19 cellular contexts compared by ENCODE assay signal in the genomic region with DNA sequence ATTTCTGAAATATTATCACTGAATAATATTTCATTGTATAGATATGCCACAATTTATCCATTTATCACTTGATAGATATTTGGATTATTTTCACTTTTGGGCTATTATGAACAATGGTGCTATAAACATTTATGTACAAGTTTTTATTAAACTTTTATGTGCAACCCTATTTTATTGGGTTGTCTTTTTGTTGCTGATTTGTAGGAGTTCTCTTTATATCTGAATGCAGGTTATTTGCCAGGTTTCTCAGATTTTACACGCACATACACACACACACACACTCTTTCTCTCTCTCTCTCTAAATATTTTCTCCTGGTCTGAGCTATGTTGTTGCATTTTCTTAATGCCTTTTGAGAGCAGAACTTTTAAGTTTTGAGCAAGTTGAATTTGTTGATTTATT. TPM values are rescaled to one million over a fixed set of nuclear protein-coding genes. Genes with fewer than 3 reads are reported as not detected.
DNase-seq lines count a peak whose midpoint lies in the region; ATAC-seq and TF ChIP-seq lines count a peak whose summit lies in the region.
"Had no signal": no experiment of that assay in that cellular context is flagged by ENCODE, and none has a peak within 500 bp of the region (broad histone marks: within the 10 kb centered on the region; RNA-seq: fewer than 3 reads in every experiment).

No MANE protein-coding gene starts in this region.

- no peaks in the 10 kb centered on the region for H3K9me3 ChIP-seq in smooth muscle cell (replicated peaks; ENCODE audit: low read depth)
- H3K9me3 ChIP-seq: ascending aorta, HAP-1, heart left ventricle, left ventricle myocardium inferior had no signal

- H3K4me1 ChIP-seq in smooth muscle cell (ENCODE audit: low read depth), result peaks cover 14% of the 10 kb centered on the region

- H3K9ac ChIP-seq in smooth muscle cell (ENCODE audit: low read depth), result no peak overlapping the region

- ATAC-seq in effector memory CD8-positive, alpha-beta T cell (replicated peaks), result no peak
- ATAC-seq: heart left ventricle, HepG2 had no signal

- H4K20me1 ChIP-seq in smooth muscle cell (ENCODE audit: low read depth), result peaks cover 8% of the 10 kb centered on the region

- no peak for DNase-seq in activated CD4-positive, alpha-beta T cell treated with anti-CD3 and anti-CD28 coated beads, Interleukin-2, amount 10 ng/mL, durations not matched to agents 24 days and 14 days
- no peak for DNase-seq in activated CD4-positive, alpha-beta T cell treated with anti-CD3 and anti-CD28 coated beads, Interleukin-2, amount 50 U/mL, for 48 hours
- DNase-seq in HFFc6 (no peak), smooth muscle cell (lab: John Stamatoyannopoulos, UW; ENCODE audit: unreplicated experiment) (no peak), NCI-H1105 (lab: John Stamatoyannopoulos, UW) (no peak), NCI-H446 treated with DMSO at 0.1 percent for 48 hours (lab: John Stamatoyannopoulos, UW) (no peak), GDM1 (lab: John Stamatoyannopoulos, UW) (no peak)
- no peak for DNase-seq in effector memory CD8-positive, alpha-beta T cell
- DNase-seq: activated CD4-positive, CD25-positive, alpha-beta regulatory T cell treated with anti-CD3 and anti-CD28 coated beads, Interleukin-2, amount 50 U/mL, for 72 hours; activated naive CD4-positive, alpha-beta T cell; cerebellar nuclear complex; effector memory CD4-positive, alpha-beta T cell; heart left ventricle; left ventricle myocardium inferior; NCI-H1436 treated with DMSO at 0.1 percent for 48 hours; NCI-H2171 treated with DMSO at 0.1 percent for 48 hours had no signal

- no peak overlapping the region for H3K4me3 ChIP-seq in smooth muscle cell
- H3K4me3 ChIP-seq: ascending aorta, HAP-1, heart left ventricle, left ventricle myocardium inferior had no signal

- TF ChIP-seq CTCF in HFFc6 (IDR thresholded peaks at IDR 0.05) (no peak), smooth muscle cell (IDR thresholded peaks at IDR 0.05; ENCODE audit: borderline replicate concordance, insufficient read depth, poor library complexity, severe bottlenecking) (no peak)

- peaks cover 28% of the 10 kb centered on the region for H3K4me1 Mint-ChIP-seq in activated CD4-positive, alpha-beta T cell treated with anti-CD3 and anti-CD28 coated beads, Interleukin-2, amount 10 ng/mL, durations not matched to agents 24 days and 14 days
- peaks cover 62% of the 10 kb centered on the region for H3K4me1 Mint-ChIP-seq in HFFc6 (ENCODE audit: low read depth)
- H3K4me1 Mint-ChIP-seq in effector memory CD8-positive, alpha-beta T cell (ENCODE audit: low read depth in 2 of 2), result peaks cover 14 to 37% of the 10 kb centered on the region in 2 donors

- H3K27me3 Mint-ChIP-seq in activated CD4-positive, alpha-beta T cell treated with anti-CD3 and anti-CD28 coated beads, Interleukin-2, amount 10 ng/mL, durations not matched to agents 24 days and 14 days, result no peaks in the 10 kb centered on the region
- H3K27me3 Mint-ChIP-seq in HFFc6 (ENCODE audit: insufficient read depth), result no peaks in the 10 kb centered on the region; the same call in 1 of the 2 replicates
- no peaks in the 10 kb centered on the region for H3K27me3 Mint-ChIP-seq in effector memory CD8-positive, alpha-beta T cell

- H3K27ac Mint-ChIP-seq in activated CD4-positive, alpha-beta T cell treated with anti-CD3 and anti-CD28 coated beads, Interleukin-2, amount 10 ng/mL, durations not matched to agents 24 days and 14 days, result peak overlapping the region; percentile 42
- peak overlapping the region; percentile 71 for H3K27ac Mint-ChIP-seq in HFFc6
- peak overlapping the region; percentile 8 to 73 for H3K27ac Mint-ChIP-seq in effector memory CD8-positive, alpha-beta T cell

- no peak overlapping the region for H3K4me3 Mint-ChIP-seq in activated CD4-positive, alpha-beta T cell treated with anti-CD3 and anti-CD28 coated beads, Interleukin-2, amount 10 ng/mL, durations not matched to agents 24 days and 14 days
- H3K4me3 Mint-ChIP-seq in HFFc6, result peak overlapping the region; percentile 9; the same call in 1 of the 2 replicates
- H3K4me3 Mint-ChIP-seq in effector memory CD8-positive, alpha-beta T cell, result no peak overlapping the region

- H3K79me2 ChIP-seq in smooth muscle cell (ENCODE audit: low read depth), result peaks cover 69% of the 10 kb centered on the region

- no peak overlapping the region for H2AFZ ChIP-seq in smooth muscle cell (ENCODE audit: low read depth)

- peaks cover 5% of the 10 kb centered on the region for H3K36me3 Mint-ChIP-seq in activated CD4-positive, alpha-beta T cell treated with anti-CD3 and anti-CD28 coated beads, Interleukin-2, amount 10 ng/mL, durations not matched to agents 24 days and 14 days (ENCODE audit: low read depth)
- peaks cover 9% of the 10 kb centered on the region for H3K36me3 Mint-ChIP-seq in HFFc6 (ENCODE audit: low read depth)
- peaks cover 2% of the 10 kb centered on the region for H3K36me3 Mint-ChIP-seq in effector memory CD8-positive, alpha-beta T cell (ENCODE audit: insufficient read depth)

- H3F3A ChIP-seq in smooth muscle cell (ENCODE audit: low read depth), result peaks cover 5% of the 10 kb centered on the region

- no peaks in the 10 kb centered on the region for H3K27me3 ChIP-seq in smooth muscle cell (ENCODE audit: low read depth)
- H3K27me3 ChIP-seq: ascending aorta, heart left ventricle had no signal

- WGBS in smooth muscle cell (ENCODE audit: low lambda C conversion rate), result 96% methylated on average over 1 of the region's 1 CpG

- H3K27ac ChIP-seq in smooth muscle cell (ENCODE audit: low read depth), result peak overlapping the region; percentile 23
- H3K27ac ChIP-seq: ascending aorta, heart left ventricle, left ventricle myocardium inferior had no signal

- no peak overlapping the region for H3K4me2 ChIP-seq in smooth muscle cell

- H3K36me3 ChIP-seq in smooth muscle cell (ENCODE audit: low read depth), result no peaks in the 10 kb centered on the region
- H3K36me3 ChIP-seq: ascending aorta, HAP-1, heart left ventricle, left ventricle myocardium inferior had no signal

- intact Hi-C loops in activated CD4-positive, alpha-beta T cell treated with anti-CD3 and anti-CD28 coated beads, Interleukin-2, amount 10 ng/mL, durations not matched to agents 24 days and 14 days (cut with micrococcal nuclease), result no loop called here

- H3K9me3 Mint-ChIP-seq in activated CD4-positive, alpha-beta T cell treated with anti-CD3 and anti-CD28 coated beads, Interleukin-2, amount 10 ng/mL, durations not matched to agents 24 days and 14 days, result no peaks in the 10 kb centered on the region
- no peaks in the 10 kb centered on the region for H3K9me3 Mint-ChIP-seq in HFFc6
- H3K9me3 Mint-ChIP-seq in effector memory CD8-positive, alpha-beta T cell, result no peaks in the 10 kb centered on the region

RNA-seq across cellular contexts. Expression of a gene that starts 36.2 kb away (rescaled TPM):
- total RNA-seq in activated CD4-positive, alpha-beta T cell treated with anti-CD3 and anti-CD28 coated beads, Interleukin-2, amount 10 ng/mL, durations not matched to agents 24 days and 14 days, result 54.8 and 58.3 TPM in 2 replicates
- 10 to 100 TPM; 74.1 to 97.6 (median 86.0) TPM for total RNA-seq in HFFc6 (2021; fragmentation: NEBNext Ultra II Directional; extraction: Animal tissue kit (Norgen Biotek cat#: 25700))
- 20.7 and 25.1 TPM in 2 replicates for total RNA-seq in smooth muscle cell
- 19.4 and 28.2 TPM in 2 replicates for polyA plus RNA-seq in smooth muscle cell

RNA-seq across cellular contexts. Expression of a gene that starts 36.6 kb away (rescaled TPM):
- total RNA-seq in activated CD4-positive, alpha-beta T cell treated with anti-CD3 and anti-CD28 coated beads, Interleukin-2, amount 10 ng/mL, durations not matched to agents 24 days and 14 days, result 51.0 and 51.9 TPM in 2 replicates
- 10 to 100 TPM; 41.4 to 51.5 (median 47.0) TPM for total RNA-seq in HFFc6 (2021; fragmentation: NEBNext Ultra II Directional; extraction: Animal tissue kit (Norgen Biotek cat#: 25700))
- 28.5 and 29.3 TPM in 2 replicates for total RNA-seq in smooth muscle cell
- polyA plus RNA-seq in smooth muscle cell, result 18.3 and 29.1 TPM in 2 replicates
